ENCODE assay signal across 11 cellular contexts in genomic region chr1:164576311-164577271, GRCh38. TPM values are rescaled to one million over a fixed set of nuclear protein-coding genes. Genes with fewer than 3 reads are reported as not detected.
DNase-seq lines count a peak whose midpoint lies in the region; ATAC-seq lines count a peak whose summit lies in the region.
"Had no signal": no experiment of that assay in that cellular context is flagged by ENCODE, and none has a peak within 500 bp of the region (broad histone marks: within the 10 kb centered on the region; RNA-seq: fewer than 3 reads in every experiment).

No MANE protein-coding gene starts in this region.

- no peak for ATAC-seq in GM19455 (IDR thresholded peaks at IDR 0.05; ENCODE audit: unreplicated experiment)
- no peak for ATAC-seq in activated T-cell treated with anti-CD3 and anti-CD28 coated beads, Interleukin-2, amount 50 U/mL, for 4 hours

- DNase-seq in EH (ENCODE audit: low read depth) (peak; percentile 78), caudate nucleus (lab: John Stamatoyannopoulos, UW) (peak in 45 of 61 donors; percentile 7 to 76 (median 33)), hypothalamus (lab: John Stamatoyannopoulos, UW) (peak in 42 of 51 donors; percentile 13 to 83 (median 48)), 8988T (no peak)
- DNase-seq in stimulated activated naive CD4-positive, alpha-beta T cell (lab: John Stamatoyannopoulos, UW), result no peak
- no peak for DNase-seq in activated T-cell treated with anti-CD3 and anti-CD28 coated beads, Interleukin-2, amount 50 U/mL, for 4 hours
- DNase-seq: activated CD4-positive, alpha-beta T cell treated with anti-CD3 and anti-CD28 coated beads, Interleukin-2, amount 50 U/mL, for 1 hour; CD4-positive, alpha-beta T cell; stimulated activated CD4-positive, alpha-beta T cell treated with anti-CD3 and anti-CD28 coated beads, Interleukin-4, amount 100 ng/mL, for 1 hour had no signal

- no peak overlapping the region for H3K4me3 Mint-ChIP-seq in activated T-cell treated with anti-CD3 and anti-CD28 coated beads, Interleukin-2, amount 50 U/mL, for 4 hours
- H3K4me3 Mint-ChIP-seq: CD4-positive, alpha-beta T cell had no signal

- H3K36me3 ChIP-seq in rectal smooth muscle tissue (ENCODE audit: control insufficient read depth, insufficient read depth, low read length), result no peaks in the 10 kb centered on the region

- H3K9ac ChIP-seq in rectal smooth muscle tissue (ENCODE audit: low read length), result no peak overlapping the region

- H3K4me3 ChIP-seq in rectal smooth muscle tissue (ENCODE audit: low read length), result peak overlapping the region; percentile 49

- peaks cover 47% of the 10 kb centered on the region for H3K4me1 ChIP-seq in rectal smooth muscle tissue (ENCODE audit: control insufficient read depth, insufficient read depth, low read length)

- no peaks in the 10 kb centered on the region for H3K27me3 ChIP-seq in rectal smooth muscle tissue (ENCODE audit: control insufficient read depth, insufficient read depth, low read length)

- H3K36me3 Mint-ChIP-seq in activated T-cell treated with anti-CD3 and anti-CD28 coated beads, Interleukin-2, amount 50 U/mL, for 4 hours (ENCODE audit: insufficient read depth), result no peaks in the 10 kb centered on the region

- no peaks in the 10 kb centered on the region for H3K4me1 Mint-ChIP-seq in activated T-cell treated with anti-CD3 and anti-CD28 coated beads, Interleukin-2, amount 50 U/mL, for 4 hours (ENCODE audit: low read depth)

- H3K9me3 Mint-ChIP-seq in activated T-cell treated with anti-CD3 and anti-CD28 coated beads, Interleukin-2, amount 50 U/mL, for 4 hours, result no peaks in the 10 kb centered on the region
- H3K9me3 Mint-ChIP-seq: CD4-positive, alpha-beta T cell had no signal

- H3K27me3 Mint-ChIP-seq in activated T-cell treated with anti-CD3 and anti-CD28 coated beads, Interleukin-2, amount 50 U/mL, for 4 hours (ENCODE audit: low read depth), result no peaks in the 10 kb centered on the region
- H3K27me3 Mint-ChIP-seq: CD4-positive, alpha-beta T cell had no signal

- peak overlapping the region; percentile 46 for H3K27ac ChIP-seq in caudate nucleus (ENCODE audit: low read depth, low read length)
- peak overlapping the region; percentile 89 for H3K27ac ChIP-seq in rectal smooth muscle tissue (ENCODE audit: low read depth, low read length)

RNA-seq across cellular contexts. Expression of gene PBX1, which starts 17.6 kb away (rescaled TPM):
- under 1 TPM; 0.41 to 0.48 (median 0.47) TPM for total RNA-seq in activated T-cell treated with anti-CD3 and anti-CD28 coated beads, Interleukin-2, amount 50 U/mL, for 4 hours

Comparison
In these comparisons a context has a peak if more than half of its experiments do, and no peak if none do; other contexts are left out.
1. DNase-seq: peak in EH (single experiment), caudate nucleus (45 of 61) and hypothalamus (42 of 51); none in 8988T (single experiment), stimulated activated naive CD4-positive, alpha-beta T cell (0 of 6) and activated T-cell treated with anti-CD3 and anti-CD28 coated beads, Interleukin-2, amount 50 U/mL, for 4 hours (single experiment).